10 cellular contexts compared by ENCODE assay signal in genomic region chr17:27654136-27654535, GRCh38. TPM values are rescaled to one million over a fixed set of nuclear protein-coding genes. Genes with fewer than 3 reads are reported as not detected.
DNase-seq lines count a peak whose midpoint lies in the region; ATAC-seq, FAIRE-seq and TF ChIP-seq lines count a peak whose summit lies in the region.
"Had no signal": no experiment of that assay in that cellular context is flagged by ENCODE, and none has a peak within 500 bp of the region (broad histone marks: within the 10 kb centered on the region; RNA-seq: fewer than 3 reads in every experiment).

No MANE protein-coding gene starts in this region.

- H3K9me2 ChIP-seq in SK-N-SH (no peaks in the 10 kb centered on the region), MM.1S (replicated peaks; ENCODE audit: insufficient read depth, low read length) (no peaks in the 10 kb centered on the region)

- no peaks in the 10 kb centered on the region for H3K27me3 Mint-ChIP-seq in stimulated activated memory B cell treated with anti-CD40 and anti-IgM and Interleukin-4, amounts not matched to agents 10 μg/mL and 1 μg/mL and 100 μg/mL, for 72 hours
- H3K27me3 Mint-ChIP-seq in activated CD4-positive, alpha-beta memory T cell treated with anti-CD3 and anti-CD28 coated beads, Interleukin-2, amount 10 ng/mL, durations not matched to agents 7 days and 5 days: peaks cover 2% of the 10 kb centered on the region

- H3K36me3 Mint-ChIP-seq in stimulated activated memory B cell treated with anti-CD40 and anti-IgM and Interleukin-4, amounts not matched to agents 10 μg/mL and 1 μg/mL and 100 μg/mL, for 72 hours: peaks cover 4% of the 10 kb centered on the region
- H3K36me3 Mint-ChIP-seq in activated CD4-positive, alpha-beta memory T cell treated with anti-CD3 and anti-CD28 coated beads, Interleukin-2, amount 10 ng/mL, durations not matched to agents 7 days and 5 days (ENCODE audit: low read depth): no peaks in the 10 kb centered on the region

- H3K9me1 ChIP-seq in K562 (ENCODE audit: control insufficient read depth, insufficient read depth, low read length): no peaks in the 10 kb centered on the region

- CTCF ChIA-PET in SK-N-SH (lab: Yijun Ruan, JAX): interaction anchor here (0.6 to 17.8 kb wide), 40 partner anchors 8 to 597 kb away, joined by 3 to 365 read pairs (median 6); partner anchors contain the start of gene LYRM9
- CTCF ChIA-PET in K562 (lab: Yijun Ruan, JAX; ENCODE audit: low intra/inter-chr PET ratio): interaction anchor here (1.4 to 2.6 kb wide), 5 partner anchors 51 to 226 kb away, joined by 3 to 28 read pairs (median 6); no protein-coding TSS in a partner anchor
- CTCF ChIA-PET in activated CD4-positive, alpha-beta memory T cell treated with anti-CD3 and anti-CD28 coated beads, Interleukin-2, amount 10 ng/mL, durations not matched to agents 7 days and 5 days (lab: Charles Lee): interaction anchor here (0.9 to 2.2 kb wide), 21 partner anchors 8 to 300 kb away, joined by 3 to 19 read pairs (median 5); partner anchors contain the start of gene LGALS9

- POLR2A ChIA-PET in SK-N-SH (lab: Yijun Ruan, JAX) (no interaction called here), K562 (lab: Yijun Ruan, JAX) (interaction anchor here (0.8 to 1.4 kb wide), 2 partner anchors 12 to 412 kb away, joined by 3 to 7 read pairs; no protein-coding TSS in a partner anchor)
- POLR2A ChIA-PET in activated CD4-positive, alpha-beta memory T cell treated with anti-CD3 and anti-CD28 coated beads, Interleukin-2, amount 10 ng/mL, durations not matched to agents 7 days and 5 days (lab: Charles Lee): interaction anchor here (0.6 kb wide), 1 partner anchor 54 kb away, joined by 3 read pairs; no protein-coding TSS in a partner anchor

- H3K79me2 ChIP-seq in SK-N-SH (ENCODE audit: insufficient read depth) (no peaks in the 10 kb centered on the region), MM.1S (ENCODE audit: low read length) (no peaks in the 10 kb centered on the region), K562 (ENCODE audit: control insufficient read depth, insufficient read depth, low read length) (no peaks in the 10 kb centered on the region)

- no peak overlapping the region for H3K27ac ChIP-seq in SK-N-SH (ENCODE audit: low read depth in 2 of 2, low read length in 1 of 2)
- H3K27ac ChIP-seq in MM.1S (ENCODE audit: low read length): no peak overlapping the region
- no peak overlapping the region for H3K27ac ChIP-seq in K562 (ENCODE audit: extremely low read depth, low read depth, low read length)
- H3K27ac ChIP-seq: 22Rv1 had no signal

- H3K9me3 ChIP-seq in SK-N-SH: no peaks in the 10 kb centered on the region
- no peaks in the 10 kb centered on the region for H3K9me3 ChIP-seq in MM.1S (replicated peaks; ENCODE audit: insufficient read depth, low read length)
- H3K9me3 ChIP-seq in K562 (replicated peaks; ENCODE audit: control insufficient read depth, insufficient read depth, low read depth, low read length): no peaks in the 10 kb centered on the region

- H3K4me3 Mint-ChIP-seq in stimulated activated memory B cell treated with anti-CD40 and anti-IgM and Interleukin-4, amounts not matched to agents 10 μg/mL and 1 μg/mL and 100 μg/mL, for 72 hours: no peak overlapping the region
- no peak overlapping the region for H3K4me3 Mint-ChIP-seq in activated CD4-positive, alpha-beta memory T cell treated with anti-CD3 and anti-CD28 coated beads, Interleukin-2, amount 10 ng/mL, durations not matched to agents 7 days and 5 days
- H3K4me3 Mint-ChIP-seq: CD14-positive monocyte had no signal

- H3K4me1 Mint-ChIP-seq in stimulated activated memory B cell treated with anti-CD40 and anti-IgM and Interleukin-4, amounts not matched to agents 10 μg/mL and 1 μg/mL and 100 μg/mL, for 72 hours: peaks cover 14% of the 10 kb centered on the region
- peaks cover 5% of the 10 kb centered on the region for H3K4me1 Mint-ChIP-seq in activated CD4-positive, alpha-beta memory T cell treated with anti-CD3 and anti-CD28 coated beads, Interleukin-2, amount 10 ng/mL, durations not matched to agents 7 days and 5 days
- H3K4me1 Mint-ChIP-seq: CD14-positive monocyte had no signal

- H3K36me3 ChIP-seq in SK-N-SH (replicated peaks in 1 of 2; ENCODE audit: control insufficient read depth in 1 of 2, insufficient read depth in 2 of 2, low read length in 1 of 2) (no peaks in the 10 kb centered on the region), MM.1S (replicated peaks; ENCODE audit: insufficient read depth, low read length) (no peaks in the 10 kb centered on the region), K562 (ENCODE audit: control insufficient read depth, insufficient read depth, low read length) (no peaks in the 10 kb centered on the region)

- no TSS peak for BruUV-seq in K562 (replicated peaks; lab: Mats Ljungman, UMichigan)

- TF ChIP-seq CTCF in SK-N-SH (IDR thresholded peaks at IDR 0.05): no peak
- TF ChIP-seq CTCF in MM.1S (IDR thresholded peaks at IDR 0.05; ENCODE audit: low read length): no peak
- no peak for TF ChIP-seq CTCF in K562 (IDR thresholded peaks at IDR 0.05 in 2 of 3, conservative IDR thresholded peaks at IDR 0.05 in 1 of 3; ENCODE audit: insufficient read depth in 2 of 3, low read depth in 1 of 3, low read length in 3 of 3)

- DNase-seq in SK-N-SH (no peak), MM.1S (no peak), K562 (ENCODE audit: extremely low read depth in 1 of 4, low spot score in 3 of 4) (no peak), NCI-H1105 treated with DMSO at 0.1 percent for 48 hours (lab: John Stamatoyannopoulos, UW) (no peak), urothelium cell line (ENCODE audit: low spot score) (no peak)
- DNase-seq in activated CD4-positive, alpha-beta memory T cell treated with anti-CD3 and anti-CD28 coated beads, Interleukin-2, amount 10 ng/mL, durations not matched to agents 7 days and 5 days: no peak

- no peak for TF ChIP-seq EP300 in SK-N-SH (IDR thresholded peaks at IDR 0.05; ENCODE audit: borderline replicate concordance in 1 of 2, low read depth in 1 of 2, low read length in 1 of 2)
- TF ChIP-seq EP300 in K562 (IDR thresholded peaks at IDR 0.05; ENCODE audit: low read length): no peak

- TF ChIP-seq RAD21 in SK-N-SH (IDR thresholded peaks at IDR 0.05; ENCODE audit: low read length) (no peak), K562 (CRISPR knock-in tag; conservative IDR thresholded peaks at IDR 0.05 in 1 of 2, IDR thresholded peaks at IDR 0.05 in 1 of 2) (no peak)

- H3K27me3 ChIP-seq in SK-N-SH (ENCODE audit: insufficient read depth) (no peaks in the 10 kb centered on the region), MM.1S (replicated peaks; ENCODE audit: insufficient read depth, low read length) (no peaks in the 10 kb centered on the region; the same call in 1 of the 2 replicates), K562 (ENCODE audit: control insufficient read depth in 2 of 2, insufficient read depth in 2 of 2, low read length in 2 of 2) (no peaks in the 10 kb centered on the region)

- H3K4me3 ChIP-seq in SK-N-SH (ENCODE audit: low read depth in 2 of 2, low read length in 1 of 2) (no peak overlapping the region), MM.1S (ENCODE audit: low read length) (no peak overlapping the region), K562 (no peak overlapping the region)

- no peak overlapping the region for H3K9ac ChIP-seq in SK-N-SH
- no peak overlapping the region for H3K9ac ChIP-seq in MM.1S (ENCODE audit: low read length)
- H3K9ac ChIP-seq in K562 (ENCODE audit: insufficient read depth in 1 of 2, low read depth in 2 of 2, low read length in 2 of 2): no peak overlapping the region

- WGBS in SK-N-SH (ENCODE audit: low lambda C conversion rate): 91% methylated on average over 6 of the region's 15 CpGs
- WGBS in K562 (ENCODE audit: insufficient coverage, low coverage, missing lambda C conversion rate): 83% methylated on average over 13 of the region's 15 CpGs

- in situ Hi-C loops in K562 (cut with MboI): loop anchor here (5.0 to 10.0 kb wide), 2 partner anchors 47 to 419 kb away; no protein-coding TSS in a partner anchor

- H4K20me1 ChIP-seq in SK-N-SH (ENCODE audit: insufficient read depth) (no peaks in the 10 kb centered on the region), MM.1S (ENCODE audit: insufficient read depth, low read length) (no peaks in the 10 kb centered on the region), K562 (replicated peaks; ENCODE audit: control insufficient read depth, insufficient read depth, low read length) (no peaks in the 10 kb centered on the region)

- no peaks in the 10 kb centered on the region; a peak in 1 of 4 replicates for H3K4me1 ChIP-seq in SK-N-SH (ENCODE audit: control insufficient read depth in 1 of 2, insufficient read depth in 2 of 2, low read depth in 1 of 2, low read length in 1 of 2)
- no peaks in the 10 kb centered on the region for H3K4me1 ChIP-seq in MM.1S (ENCODE audit: low read length)
- H3K4me1 ChIP-seq in K562 (replicated peaks in 1 of 2; ENCODE audit: control insufficient read depth in 2 of 2, insufficient read depth in 2 of 2, low read length in 2 of 2): peaks cover 7 to 19% of the 10 kb centered on the region in 2 experiments; a peak in 4 of 5 replicates

- H3K9me3 Mint-ChIP-seq in stimulated activated memory B cell treated with anti-CD40 and anti-IgM and Interleukin-4, amounts not matched to agents 10 μg/mL and 1 μg/mL and 100 μg/mL, for 72 hours: no peaks in the 10 kb centered on the region
- no peaks in the 10 kb centered on the region for H3K9me3 Mint-ChIP-seq in activated CD4-positive, alpha-beta memory T cell treated with anti-CD3 and anti-CD28 coated beads, Interleukin-2, amount 10 ng/mL, durations not matched to agents 7 days and 5 days
- H3K9me3 Mint-ChIP-seq: CD14-positive monocyte had no signal

- intact Hi-C loops in K562 (cut with micrococcal nuclease): loop anchor here (1.0 to 5.0 kb wide), 2 partner anchors 102 to 302 kb away; no protein-coding TSS in a partner anchor

- H3K4me2 ChIP-seq in SK-N-SH (no peak overlapping the region), MM.1S (ENCODE audit: low read depth, low read length) (no peak overlapping the region), K562 (ENCODE audit: insufficient read depth, low read length) (0 out of 2 replicates have a peak overlapping the region, but pooled peaks have one; percentile 71)

- FAIRE-seq in K562 (lab: Jason Lieb, UNC): no peak
- FAIRE-seq in urothelium cell line (lab: Jason Lieb, UNC): no peak

- TF ChIP-seq POLR2A in K562 (conservative IDR thresholded peaks at IDR 0.05): no peak

- peak overlapping the region; percentile 72; the same call in 1 of the 2 replicates for H2AFZ ChIP-seq in SK-N-SH (ENCODE audit: low read depth)
- peak overlapping the region; percentile 61 for H2AFZ ChIP-seq in MM.1S (ENCODE audit: low read length)
- peak overlapping the region; percentile 96 for H2AFZ ChIP-seq in K562 (ENCODE audit: low read depth, low read length)

- H3F3A ChIP-seq in SK-N-SH (replicated peaks; ENCODE audit: insufficient read depth) (no peaks in the 10 kb centered on the region), MM.1S (ENCODE audit: insufficient read depth, low read length) (no peaks in the 10 kb centered on the region)

- H3K27ac Mint-ChIP-seq in stimulated activated memory B cell treated with anti-CD40 and anti-IgM and Interleukin-4, amounts not matched to agents 10 μg/mL and 1 μg/mL and 100 μg/mL, for 72 hours: peak overlapping the region; percentile 60
- no peak overlapping the region for H3K27ac Mint-ChIP-seq in activated CD4-positive, alpha-beta memory T cell treated with anti-CD3 and anti-CD28 coated beads, Interleukin-2, amount 10 ng/mL, durations not matched to agents 7 days and 5 days

- ATAC-seq in SK-N-SH treated with all-trans-retinoic acid at 6 μM for 48 hours (no peak), K562 (no peak)
- no peak for ATAC-seq in stimulated activated memory B cell treated with anti-CD40 and anti-IgM and Interleukin-4, amounts not matched to agents 10 μg/mL and 1 μg/mL and 100 μg/mL, for 72 hours

RNA-seq across cellular contexts. Expression of gene LGALS9, which starts 23.1 kb away (rescaled TPM):
- polyA plus RNA-seq in SK-N-SH (2012; rRNA removed) (0.21 and 0.37 TPM in 2 replicates), K562 (2011; rRNA removed) (1.5 and 7.3 TPM in 2 replicates), K562 (2014; fragmentation: Illumina TruSeq; extraction: Trizol) (3.8 and 5.8 TPM in 2 replicates), K562 (2014; fragmentation: Nextera tagmentation; extraction: Ambion mirVana) (under 1 TPM; 0.45 to 0.77 TPM), K562 (2014; rRNA removed) (5.6 and 6.9 TPM in 2 replicates)
- 0.07 TPM in 1 of 2 replicates, not detected in the other for polyA plus RNA-seq in SK-N-SH (2012; cell fraction: cytosol; rRNA removed)
- polyA plus RNA-seq in SK-N-SH (2012; cell fraction: nucleus; rRNA removed): 0.66 and 0.68 TPM in 2 replicates
- total RNA-seq in K562 (2011; cell fraction: chromatin; rRNA removed; ENCODE audit: low replicate concordance): 22.6 and 54.0 TPM in 2 replicates
- 22.5 and 24.7 TPM in 2 replicates for total RNA-seq in K562 (2011; cell fraction: nucleolus; rRNA removed)
- 26.1 and 40.6 TPM in 2 replicates for total RNA-seq in K562 (2011; cell fraction: nucleoplasm; rRNA removed)
- total RNA-seq in K562 (2014; rRNA removed) (2.8 and 3.0 TPM in 2 replicates), K562 (2014; rRNA removed; fragmentation: Illumina TruSeq; extraction: Trizol) (1.7 and 2.0 TPM in 2 replicates), K562 (2015; rRNA removed; fragmentation: Illumina TruSeq; extraction: Trizol) (3.7 and 4.8 TPM in 2 replicates), K562 (2021) (4.6 and 5.0 TPM in 2 replicates)
- polyA plus RNA-seq in K562 (2011; cell fraction: cytosol; rRNA removed): 3.5 and 4.4 TPM in 2 replicates
- polyA plus RNA-seq in K562 (2011; cell fraction: nucleus; rRNA removed): 11.1 and 15.7 TPM in 2 replicates
- 9.1 and 14.2 TPM in 2 replicates for polyA plus RNA-seq in K562 (2012)
- polyA minus RNA-seq in K562 (2011; rRNA and poly(A)+ RNA removed): 3.0 and 4.4 TPM in 2 replicates
- 1.9 and 2.5 TPM in 2 replicates for polyA minus RNA-seq in K562 (2011; cell fraction: cytosol; rRNA and poly(A)+ RNA removed)
- polyA minus RNA-seq in K562 (2011; cell fraction: nucleus; rRNA and poly(A)+ RNA removed): 3.1 and 7.2 TPM in 2 replicates
- total RNA-seq in activated CD4-positive, alpha-beta memory T cell treated with anti-CD3 and anti-CD28 coated beads, Interleukin-2, amount 10 ng/mL, durations not matched to agents 7 days and 5 days: 100 to 1,000 TPM; 238 to 240 TPM

Comparison
In these comparisons a context has a peak if more than half of its experiments do, and no peak if none do; other contexts are left out.
1. RNA of gene LGALS9, which starts 23.1 kb away (total RNA-seq): 238 to 240 TPM in activated CD4-positive, alpha-beta memory T cell treated with anti-CD3 and anti-CD28 coated beads, Interleukin-2, amount 10 ng/mL, durations not matched to agents 7 days and 5 days; 1.7 to 54.0 TPM in K562; every median in the first group is over 4 times any median in the second.
2. Peak in every context shown above with its lines, with median percentiles within 50 percentile points of each other: H2AFZ ChIP-seq.